27 cellular contexts compared by ENCODE assay signal in genomic region chr6:38025431-38025830, GRCh38.
DNase-seq lines count a peak whose midpoint lies in the region; ATAC-seq and TF ChIP-seq lines count a peak whose summit lies in the region.
"Had no signal": no experiment of that assay in that cellular context is flagged by ENCODE, and none has a peak within 500 bp of the region (broad histone marks: within the 10 kb centered on the region; RNA-seq: fewer than 3 reads in every experiment).

No MANE protein-coding gene starts in this region.

- H3K4me1 ChIP-seq in PC-3 (ENCODE audit: insufficient read depth, low read length), result no peaks in the 10 kb centered on the region
- H3K4me1 ChIP-seq in smooth muscle cell (ENCODE audit: low read depth), result peaks cover 15% of the 10 kb centered on the region
- peaks cover 10 to 30% (median 17%) of the 10 kb centered on the region in 4 donors for H3K4me1 ChIP-seq in transverse colon

- H3K4me3 Mint-ChIP-seq in activated CD8-positive, alpha-beta T cell treated with anti-CD3 and anti-CD28 coated beads, Interleukin-2, amount 10 ng/mL, durations not matched to agents 7 days and 5 days, result no peak overlapping the region
- H3K4me3 Mint-ChIP-seq: CD4-positive, alpha-beta memory T cell; IgD-negative memory B cell had no signal

- H3K79me2 ChIP-seq in PC-3 (ENCODE audit: low read length), result peaks cover 44% of the 10 kb centered on the region
- peaks cover 99% of the 10 kb centered on the region for H3K79me2 ChIP-seq in smooth muscle cell (ENCODE audit: low read depth)

- no peak for TF ChIP-seq CTCF in PC-3 (conservative IDR thresholded peaks at IDR 0.05; ENCODE audit: low read depth, low read length)
- TF ChIP-seq CTCF in smooth muscle cell (IDR thresholded peaks at IDR 0.05; ENCODE audit: borderline replicate concordance, insufficient read depth, poor library complexity, severe bottlenecking), result no peak
- no peak for TF ChIP-seq CTCF in transverse colon (IDR thresholded peaks at IDR 0.05)

- peaks cover 18% of the 10 kb centered on the region for H3K4me1 Mint-ChIP-seq in activated CD8-positive, alpha-beta T cell treated with anti-CD3 and anti-CD28 coated beads, Interleukin-2, amount 10 ng/mL, durations not matched to agents 7 days and 5 days (ENCODE audit: low read depth)

- TF ChIP-seq EP300 in transverse colon (IDR thresholded peaks at IDR 0.05; ENCODE audit: low read depth), result no peak

- ATAC-seq in PC-3, result no peak
- ATAC-seq in activated CD8-positive, alpha-beta T cell treated with anti-CD3 and anti-CD28 coated beads, Interleukin-2, amount 10 ng/mL, durations not matched to agents 7 days and 5 days, result no peak
- ATAC-seq: HCT116, Panc1 had no signal

- no peak overlapping the region for H3K27ac ChIP-seq in PC-3 (ENCODE audit: low read length)
- peak overlapping the region; percentile 2 for H3K27ac ChIP-seq in smooth muscle cell (ENCODE audit: low read depth)
- no peak overlapping the region for H3K27ac ChIP-seq in transverse colon
- H3K27ac ChIP-seq: BLaER1 treated with 17β-estradiol and CSF1 and Interleukin-3, amounts not matched to agents 10 nM and 100 nM; KMS-11; RWPE1; SK-N-MC had no signal

- intact Hi-C loops in PC-3 (cut with micrococcal nuclease) (no loop called here), transverse colon (cut with DNase I; ENCODE audit: low total_unique reads) (no loop called here)

- H3K27me3 Mint-ChIP-seq in activated CD8-positive, alpha-beta T cell treated with anti-CD3 and anti-CD28 coated beads, Interleukin-2, amount 10 ng/mL, durations not matched to agents 7 days and 5 days (ENCODE audit: low read depth), result no peaks in the 10 kb centered on the region
- H3K27me3 Mint-ChIP-seq: CD4-positive, alpha-beta memory T cell; IgD-negative memory B cell had no signal

- H3K9ac ChIP-seq in PC-3 (ENCODE audit: low read length) (no peak overlapping the region), smooth muscle cell (ENCODE audit: low read depth) (no peak overlapping the region)
- H3K9ac ChIP-seq: BLaER1 treated with 17β-estradiol and CSF1 and Interleukin-3, amounts not matched to agents 10 nM and 100 nM; KMS-11 had no signal

- H3K36me3 Mint-ChIP-seq in activated CD8-positive, alpha-beta T cell treated with anti-CD3 and anti-CD28 coated beads, Interleukin-2, amount 10 ng/mL, durations not matched to agents 7 days and 5 days (ENCODE audit: low read depth), result peaks cover 10% of the 10 kb centered on the region

- POLR2A ChIA-PET in PC-3 (lab: Charles Lee; ENCODE audit: unreplicated experiment), result no interaction called here
- POLR2A ChIA-PET in activated CD8-positive, alpha-beta T cell treated with anti-CD3 and anti-CD28 coated beads, Interleukin-2, amount 10 ng/mL, durations not matched to agents 7 days and 5 days (lab: Charles Lee), result no interaction called here

- DNase-seq in EH (ENCODE audit: low read depth) (peak; percentile 24), PC-3 (peak; percentile 14), fibroblast of peridontal ligament (ENCODE audit: extremely low read depth) (peak; percentile 26), smooth muscle cell (lab: John Stamatoyannopoulos, UW; ENCODE audit: unreplicated experiment) (no peak), transverse colon (no peak), SHP77 treated with DMSO at 0.1 percent for 48 hours (lab: John Stamatoyannopoulos, UW) (no peak)
- no peak for DNase-seq in activated CD8-positive, alpha-beta T cell treated with anti-CD3 and anti-CD28 coated beads, Interleukin-2, amount 10 ng/mL, durations not matched to agents 7 days and 5 days
- DNase-seq: AML-193; CD4-positive, alpha-beta memory T cell; COR-L47; DMS53; GDM1; MM.1S; NCI-H1048; NCI-H1417; NCI-H1694 treated with DMSO at 0.1 percent for 48 hours; NCI-H2081; NCI-H2227 treated with DMSO at 0.1 percent for 48 hours; NCI-H526 treated with DMSO at 0.1 percent for 48 hours; SHP77 had no signal

- in situ Hi-C loops in transverse colon (cut with MboI; ENCODE audit: low pct_ligation_motif_present in 1 of 4, low pct_unique_long_range_greater_than_20kb in 1 of 4, low sequenced_read_pairs in 3 of 4), result loop anchor here in 2 of 4 donors (25.0 kb wide), 1 partner anchor 462 kb away; no protein-coding TSS in a partner anchor

- BruUV-seq in PC-3 (replicated peaks; lab: Mats Ljungman, UMichigan), result no TSS peak

- CTCF ChIA-PET in PC-3 (lab: Charles Lee), result interaction anchor here (0.6 kb wide), 3 partner anchors 13 to 234 kb away, joined by 3 read pairs; no protein-coding TSS in a partner anchor
- CTCF ChIA-PET in activated CD8-positive, alpha-beta T cell treated with anti-CD3 and anti-CD28 coated beads, Interleukin-2, amount 10 ng/mL, durations not matched to agents 7 days and 5 days (lab: Charles Lee), result interaction anchor here (1.1 to 2.9 kb wide), 3 partner anchors 9 to 468 kb away, joined by 3 to 15 read pairs (median 4); no protein-coding TSS in a partner anchor

- no peaks in the 10 kb centered on the region for H3K27me3 ChIP-seq in PC-3 (ENCODE audit: low read length)
- no peaks in the 10 kb centered on the region for H3K27me3 ChIP-seq in smooth muscle cell (ENCODE audit: low read depth)
- H3K27me3 ChIP-seq in transverse colon, result no peaks in the 10 kb centered on the region
- H3K27me3 ChIP-seq: BLaER1 treated with 17β-estradiol and CSF1 and Interleukin-3, amounts not matched to agents 10 nM and 100 nM had no signal

- H2AFZ ChIP-seq in PC-3 (ENCODE audit: low read length) (no peak overlapping the region), smooth muscle cell (ENCODE audit: low read depth) (no peak overlapping the region)

- H4K20me1 ChIP-seq in PC-3 (ENCODE audit: low read length) (peaks cover 8% of the 10 kb centered on the region; the same call in 1 of the 2 replicates), smooth muscle cell (ENCODE audit: low read depth) (peaks cover 100% of the 10 kb centered on the region)

- H3K4me3 ChIP-seq in PC-3 (ENCODE audit: low read length) (no peak overlapping the region), smooth muscle cell (no peak overlapping the region), transverse colon (no peak overlapping the region)
- H3K4me3 ChIP-seq: BLaER1 treated with 17β-estradiol and CSF1 and Interleukin-3, amounts not matched to agents 10 nM and 100 nM; SK-N-MC had no signal

- peaks cover 3% of the 10 kb centered on the region for H3K9me3 Mint-ChIP-seq in activated CD8-positive, alpha-beta T cell treated with anti-CD3 and anti-CD28 coated beads, Interleukin-2, amount 10 ng/mL, durations not matched to agents 7 days and 5 days (ENCODE audit: insufficient read depth)

- H3K36me3 ChIP-seq in PC-3 (ENCODE audit: low read depth, low read length), result no peaks in the 10 kb centered on the region
- H3K36me3 ChIP-seq in smooth muscle cell (ENCODE audit: low read depth), result no peaks in the 10 kb centered on the region
- H3K36me3 ChIP-seq in transverse colon, result no peaks in the 10 kb centered on the region

- H3K4me2 ChIP-seq in PC-3 (ENCODE audit: low read length) (no peak overlapping the region), smooth muscle cell (no peak overlapping the region)
- H3K4me2 ChIP-seq: BLaER1 treated with 17β-estradiol and CSF1 and Interleukin-3, amounts not matched to agents 10 nM and 100 nM; KMS-11 had no signal

- no peak for TF ChIP-seq POLR2A in transverse colon (IDR thresholded peaks at IDR 0.05)

- H3K9me3 ChIP-seq in PC-3 (ENCODE audit: low read length) (no peaks in the 10 kb centered on the region; the same call in 1 of the 2 replicates), smooth muscle cell (replicated peaks; ENCODE audit: low read depth) (no peaks in the 10 kb centered on the region), transverse colon (no peaks in the 10 kb centered on the region)

- H3K9me2 ChIP-seq in PC-3 (replicated peaks; ENCODE audit: low read length), result no peaks in the 10 kb centered on the region

- no peak overlapping the region for H3K27ac Mint-ChIP-seq in activated CD8-positive, alpha-beta T cell treated with anti-CD3 and anti-CD28 coated beads, Interleukin-2, amount 10 ng/mL, durations not matched to agents 7 days and 5 days
- H3K27ac Mint-ChIP-seq: IgD-negative memory B cell had no signal

- H3F3A ChIP-seq in PC-3 (ENCODE audit: low read length, unreplicated experiment) (no peaks in the 10 kb centered on the region), smooth muscle cell (ENCODE audit: low read depth) (no peaks in the 10 kb centered on the region)

Comparison
In these comparisons a context has a peak if more than half of its experiments do, and no peak if none do; other contexts are left out.
1. DNase-seq: peak in EH (single experiment), PC-3 (single experiment) and fibroblast of peridontal ligament (single experiment); none in smooth muscle cell (single experiment), transverse colon (single experiment), activated CD8-positive, alpha-beta T cell treated with anti-CD3 and anti-CD28 coated beads, Interleukin-2, amount 10 ng/mL, durations not matched to agents 7 days and 5 days (single experiment) and SHP77 treated with DMSO at 0.1 percent for 48 hours (single experiment).